Comparison of ENCODE assay signal across 8 cellular contexts in the genomic region with DNA sequence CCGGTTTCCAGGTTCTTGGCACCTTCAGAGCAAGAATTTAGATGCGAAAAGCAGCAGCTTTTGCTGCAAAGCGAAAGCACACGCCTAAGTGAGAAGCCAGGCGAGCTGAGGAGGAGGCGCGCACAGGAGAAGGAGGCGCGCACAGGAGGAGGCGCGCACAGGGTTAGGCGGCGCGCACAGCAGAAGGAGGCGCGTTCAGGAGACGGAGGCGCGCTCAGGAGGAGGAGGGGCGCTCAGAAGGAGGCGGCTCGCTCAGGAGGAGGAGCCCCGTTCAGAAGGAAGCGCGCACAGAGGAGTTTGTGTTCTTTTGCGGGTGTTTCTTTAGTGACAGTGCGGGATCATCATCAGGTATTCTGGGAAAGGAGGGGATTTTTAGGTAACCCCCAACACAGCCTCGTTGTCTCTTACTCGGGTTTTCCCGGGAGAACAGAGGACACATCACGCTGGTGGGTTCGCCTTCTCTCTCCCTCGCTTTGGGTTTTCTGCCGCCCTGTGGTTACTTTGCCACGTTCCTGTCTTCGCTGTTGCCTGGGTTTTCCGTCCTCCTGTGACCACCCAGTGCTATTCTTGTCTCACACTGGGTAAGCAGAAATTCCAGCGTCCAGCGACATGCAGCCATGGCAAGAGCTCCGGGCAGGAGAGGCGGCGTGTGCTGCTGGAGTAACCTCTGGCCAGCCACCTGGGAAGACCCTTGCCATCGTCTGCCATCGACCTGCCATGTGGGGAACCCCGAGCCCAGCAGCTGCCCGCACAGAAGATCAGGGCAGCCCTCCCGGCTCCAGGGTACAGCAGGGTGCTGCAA. TPM values are rescaled to one million over a fixed set of nuclear protein-coding genes. Genes with fewer than 3 reads are reported as not detected.
A peak's percentile ranks its signal among the peaks of the same experiment; 100 is the strongest.
DNase-seq lines count a peak whose midpoint lies in the region; ATAC-seq and TF ChIP-seq lines count a peak whose summit lies in the region.

No MANE protein-coding gene starts in this region.

- H3K4me2 ChIP-seq in PC-3 (ENCODE audit: low read length) = peak overlapping the region; percentile 86

- H3K9me3 ChIP-seq in PC-3 (ENCODE audit: low read length) (no peaks in the 10 kb centered on the region), psoas muscle (no peaks in the 10 kb centered on the region), upper lobe of right lung (no peaks in the 10 kb centered on the region)

- H3K9me2 ChIP-seq in PC-3 (replicated peaks; ENCODE audit: low read length) = no peaks in the 10 kb centered on the region

- intact Hi-C loops in PC-3 (cut with micrococcal nuclease) (loop anchor here (1.0 to 5.0 kb wide), 4 partner anchors 36 to 757 kb away; no protein-coding TSS in a partner anchor), psoas muscle (cut with DNase I) (loop anchor here in 1 of 2 donors (10.0 kb wide), 2 partner anchors 230 to 700 kb away; no protein-coding TSS in a partner anchor), upper lobe of right lung (cut with DNase I) (no loop called here)

- CTCF ChIA-PET in PC-3 (lab: Charles Lee) = interaction anchor here (0.6 to 1.0 kb wide), 4 partner anchors 34 to 584 kb away, joined by 3 to 5 read pairs (median 4); no protein-coding TSS in a partner anchor

- POLR2A ChIA-PET in PC-3 (lab: Charles Lee; ENCODE audit: unreplicated experiment) = interaction anchor here (0.5 kb wide), 1 partner anchor 51 kb away, joined by 3 read pairs; no protein-coding TSS in a partner anchor

- in situ Hi-C loops in GM13976 (cut with MboI; ENCODE audit: low sequenced_read_pairs, unreplicated experiment) = no loop called here

- no peaks in the 10 kb centered on the region for H4K20me1 ChIP-seq in PC-3 (ENCODE audit: low read length)

- no peaks in the 10 kb centered on the region for H3K79me2 ChIP-seq in PC-3 (ENCODE audit: low read length)

- 48 to 55% (median 50%) methylated on average over 45 to 47 of the region's 47 CpGs for whole genome bisulfite sequencing in psoas muscle, 3 donors

- peak; percentile 78 for DNase-seq in GM13976 (ENCODE audit: low spot score)
- DNase-seq in PC-3 = peak; percentile 74
- DNase-seq in activated naive CD4-positive, alpha-beta T cell treated with anti-CD3 and anti-CD28 coated beads, Interleukin-2, amount 50 U/mL, for 16 hours = peak; percentile 71
- DNase-seq in globus pallidus (ENCODE audit: low spot score) = peak; percentile 66
- DNase-seq in psoas muscle = peak; percentile 69 to 87
- DNase-seq in upper lobe of right lung = peak; percentile 86
- no peak for DNase-seq in 8988T

- H2AFZ ChIP-seq in PC-3 (ENCODE audit: low read length) = peak overlapping the region; percentile 83

- no peak overlapping the region for H3K27ac ChIP-seq in PC-3 (ENCODE audit: low read length)
- peak overlapping the region; percentile 71 for H3K27ac ChIP-seq in psoas muscle
- peak overlapping the region; percentile 80 for H3K27ac ChIP-seq in upper lobe of right lung

- H3K27me3 ChIP-seq in PC-3 (ENCODE audit: low read length) (no peaks in the 10 kb centered on the region), psoas muscle (ENCODE audit: insufficient read depth in 3 of 3, low read length in 2 of 3) (no peaks in the 10 kb centered on the region), upper lobe of right lung (no peaks in the 10 kb centered on the region)

- ATAC-seq in HG02938 (IDR thresholded peaks at IDR 0.05; ENCODE audit: unreplicated experiment) = peak; percentile 96
- peak; percentile 89 for ATAC-seq in PC-3
- peak; percentile 91 to 99 (median 95) for ATAC-seq in psoas muscle
- ATAC-seq in upper lobe of right lung = peak; percentile 98

- TSS peak; percentile 92 for BruUV-seq in PC-3 (replicated peaks; lab: Mats Ljungman, UMichigan)

- H3K4me1 ChIP-seq in PC-3 (ENCODE audit: insufficient read depth, low read length) = peaks cover 6% of the 10 kb centered on the region; the same call in 1 of the 2 replicates
- H3K4me1 ChIP-seq in psoas muscle = no peaks in the 10 kb centered on the region
- peaks cover 5% of the 10 kb centered on the region for H3K4me1 ChIP-seq in upper lobe of right lung

- TF ChIP-seq CTCF in GM13976 (IDR thresholded peaks at IDR 0.05; ENCODE audit: borderline replicate concordance, control extremely low read depth, extremely low read depth, insufficient read depth, missing control alignments) = peak; percentile 9
- peak; percentile 64 for TF ChIP-seq CTCF in PC-3 (conservative IDR thresholded peaks at IDR 0.05; ENCODE audit: low read depth, low read length)
- TF ChIP-seq CTCF in psoas muscle (IDR thresholded peaks at IDR 0.05) = no peak
- peak; percentile 15 for TF ChIP-seq CTCF in upper lobe of right lung (IDR thresholded peaks at IDR 0.05)

- H3F3A ChIP-seq in PC-3 (ENCODE audit: low read length, unreplicated experiment) = no peaks in the 10 kb centered on the region

- peak overlapping the region; percentile 79 for H3K4me3 ChIP-seq in PC-3 (ENCODE audit: low read length)
- peak overlapping the region; percentile 61 for H3K4me3 ChIP-seq in psoas muscle
- peak overlapping the region; percentile 57 for H3K4me3 ChIP-seq in upper lobe of right lung

- H3K36me3 ChIP-seq in PC-3 (ENCODE audit: low read depth, low read length) (no peaks in the 10 kb centered on the region), psoas muscle (ENCODE audit: insufficient read depth in 1 of 2, low read depth in 1 of 2) (peaks cover 0 to 31% of the 10 kb centered on the region in 2 donors), upper lobe of right lung (no peaks in the 10 kb centered on the region)

- H3K9ac ChIP-seq in PC-3 (ENCODE audit: low read length) = peak overlapping the region; percentile 62

RNA-seq across cellular contexts. Expression of a gene that starts 47.0 kb away (rescaled TPM):
- total RNA-seq in PC-3 (2014; rRNA removed) (20.0 and 28.3 TPM in 2 replicates), psoas muscle (10 to 100 TPM in 1 of 4 donors, 1 to 10 TPM in 3; 4.7 to 14.4 (median 5.8) TPM), upper lobe of right lung (39.0 TPM)
- polyA plus RNA-seq in psoas muscle = 1 to 10 TPM; 3.1 to 8.3 (median 5.5) TPM

RNA-seq across cellular contexts. Expression of a gene that starts 47.1 kb away (rescaled TPM):
- total RNA-seq in PC-3 (2014; rRNA removed) = 17.0 and 18.6 TPM in 2 replicates
- total RNA-seq in psoas muscle = 10 to 100 TPM; 16.5 to 23.6 (median 20.0) TPM
- 10 to 100 TPM in 2 of 3 donors, 1 to 10 TPM in 1; 9.2 to 42.1 (median 18.7) TPM for polyA plus RNA-seq in psoas muscle
- 22.0 TPM for total RNA-seq in upper lobe of right lung
